In the genomic region with DNA sequence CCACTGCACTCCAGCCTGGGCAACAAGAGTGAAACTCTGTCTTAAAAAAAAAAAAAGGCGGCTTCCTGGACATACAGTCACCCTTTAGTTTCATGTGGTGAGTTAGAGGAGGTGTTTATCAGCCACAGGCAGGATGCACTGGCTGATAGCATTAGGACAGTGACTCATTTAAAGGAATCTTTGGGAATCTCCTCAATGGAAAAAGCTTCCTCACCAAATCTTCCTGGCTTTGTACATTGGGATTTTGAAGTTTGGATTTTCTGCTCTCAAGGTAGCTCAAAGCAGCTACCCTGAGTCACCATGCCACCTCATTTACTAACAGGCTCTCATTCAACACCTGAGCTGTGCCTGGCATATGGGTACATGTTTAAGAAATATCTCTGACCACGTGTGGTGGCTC, we compare ENCODE assay signal across 11 cellular contexts. TPM values are rescaled to one million over a fixed set of nuclear protein-coding genes. Genes with fewer than 3 reads are reported as not detected.
DNase-seq lines count a peak whose midpoint lies in the region; ATAC-seq and TF ChIP-seq lines count a peak whose summit lies in the region.
"Had no signal": no experiment of that assay in that cellular context is flagged by ENCODE, and none has a peak within 500 bp of the region (broad histone marks: within the 10 kb centered on the region; RNA-seq: fewer than 3 reads in every experiment).

No MANE protein-coding gene starts in this region.

- CTCF ChIA-PET in HCT116 (lab: Charles Lee), result no interaction called here

- H3K27ac Mint-ChIP-seq in nephron progenitor cell, result no peak overlapping the region

- H3K36me3 Mint-ChIP-seq in nephron progenitor cell (ENCODE audit: low read depth), result no peaks in the 10 kb centered on the region

- H3K27me3 ChIP-seq in HCT116 (ENCODE audit: insufficient read depth, low read length), result no peaks in the 10 kb centered on the region
- H3K27me3 ChIP-seq in gastrocnemius medialis, result no peaks in the 10 kb centered on the region
- H3K27me3 ChIP-seq: testis had no signal

- ATAC-seq in HCT116 (peak; percentile 68), SK-N-SH treated with all-trans-retinoic acid at 6 μM for 48 hours (peak; percentile 79), gastrocnemius medialis (no peak), HG02970 (IDR thresholded peaks at IDR 0.05; ENCODE audit: low FRiP score, unreplicated experiment) (no peak)

- H3K9ac ChIP-seq in HCT116 (ENCODE audit: low read length), result no peak overlapping the region

- H2AFZ ChIP-seq in HCT116 (ENCODE audit: low read depth, low read length, poor library complexity, severe bottlenecking), result no peak overlapping the region

- POLR2A ChIA-PET in HCT116 (lab: Charles Lee), result no interaction called here

- peaks cover 6% of the 10 kb centered on the region for H3K27me3 Mint-ChIP-seq in nephron progenitor cell (ENCODE audit: low read depth, poor library complexity)

- no peak for TF ChIP-seq CTCF in HCT116 (IDR thresholded peaks at IDR 0.05 in 2 of 3, conservative IDR thresholded peaks at IDR 0.05 in 1 of 3; ENCODE audit: borderline replicate concordance in 1 of 3, insufficient read depth in 1 of 3, low read depth in 2 of 3, low read length in 2 of 3)
- no peak for TF ChIP-seq CTCF in fibroblast of the aortic adventitia (IDR thresholded peaks at IDR 0.05; ENCODE audit: insufficient read depth, low read length)
- no peak for TF ChIP-seq CTCF in gastrocnemius medialis (IDR thresholded peaks at IDR 0.05 in 4 of 5, conservative IDR thresholded peaks at IDR 0.05 in 1 of 5)
- no peak for TF ChIP-seq CTCF in nephron progenitor cell (IDR thresholded peaks at IDR 0.05)

- H4K20me1 ChIP-seq in HCT116 (ENCODE audit: insufficient read depth), result no peaks in the 10 kb centered on the region

- no TSS peak for BruUV-seq in HCT116 (replicated peaks; lab: Mats Ljungman, UMichigan)

- RAD21 ChIA-PET in HCT116 (lab: Charles Lee; ENCODE audit: low non-redundant PET in 1 of 2, low total read pairs in 2 of 2, uncharacterized antibody in 2 of 2, unreplicated experiment in 2 of 2), result no interaction called here

- intact Hi-C loops in HCT116 (cut with micrococcal nuclease) (no loop called here), gastrocnemius medialis (cut with DNase I; ENCODE audit: low total_unique reads) (no loop called here)

- H3K4me3 Mint-ChIP-seq in nephron progenitor cell, result no peak overlapping the region

- no peaks in the 10 kb centered on the region for H3K9me3 Mint-ChIP-seq in nephron progenitor cell

- in situ Hi-C loops in gastrocnemius medialis (cut with MboI; ENCODE audit: low sequenced_read_pairs in 4 of 4), result no loop called here

- TF ChIP-seq POLR2A in HCT116 (IDR thresholded peaks at IDR 0.05; ENCODE audit: borderline replicate concordance, extremely low read depth, insufficient read depth, insufficient read length) (no peak), gastrocnemius medialis (IDR thresholded peaks at IDR 0.05) (no peak)

- TF ChIP-seq RAD21 in HCT116 (IDR thresholded peaks at IDR 0.05; ENCODE audit: low read depth), result 0 out of 2 replicates have a peak, but pooled peaks have one; percentile 2

- H3K4me2 ChIP-seq in HCT116 (ENCODE audit: low read length), result peak overlapping the region; percentile 43

- no peaks in the 10 kb centered on the region for H3K9me2 ChIP-seq in HCT116 (ENCODE audit: insufficient read depth)

- H3K27ac ChIP-seq in HCT116 (ENCODE audit: low read depth, low read length), result no peak overlapping the region
- H3K27ac ChIP-seq in gastrocnemius medialis, result peak overlapping the region in 3 of 4 donors; percentile 26 to 83 (median 82)
- H3K27ac ChIP-seq: testis had no signal

- DNase-seq in HCT116 (ENCODE audit: low read depth, low spot score) (peak; percentile 36), fibroblast of the aortic adventitia (ENCODE audit: low read depth) (peak; percentile 64), gastrocnemius medialis (no peak), nephron progenitor cell (no peak), NCI-H524 treated with DMSO at 0.1 percent for 48 hours (lab: John Stamatoyannopoulos, UW) (no peak)
- DNase-seq: aorta, H7, NCI-H187, testis had no signal

- H3K36me3 ChIP-seq in HCT116 (ENCODE audit: control insufficient read depth in 1 of 2, insufficient read depth in 2 of 2, low read length in 2 of 2) (no peaks in the 10 kb centered on the region), gastrocnemius medialis (no peaks in the 10 kb centered on the region)

- no peaks in the 10 kb centered on the region for H3K9me3 ChIP-seq in HCT116 (ENCODE audit: control insufficient read depth in 1 of 2, insufficient read depth in 1 of 2, low read depth in 1 of 2, low read length in 2 of 2)
- no peaks in the 10 kb centered on the region for H3K9me3 ChIP-seq in gastrocnemius medialis
- H3K9me3 ChIP-seq: testis had no signal

- H3K4me1 ChIP-seq in HCT116 (ENCODE audit: control insufficient read depth in 1 of 2, insufficient read depth in 2 of 2, low read length in 2 of 2) (peaks cover 0 to 15% of the 10 kb centered on the region in 2 experiments; a peak in 2 of 4 replicates), gastrocnemius medialis (peaks cover 10% of the 10 kb centered on the region in 2 donors)
- H3K4me1 ChIP-seq: testis had no signal

- H3K4me1 Mint-ChIP-seq in nephron progenitor cell, result peaks cover 13% of the 10 kb centered on the region

- H3K4me3 ChIP-seq in HCT116 (replicated peaks in 1 of 2; ENCODE audit: low read depth in 1 of 2, low read length in 2 of 2) (no peak overlapping the region), fibroblast of the aortic adventitia (ENCODE audit: low read depth, low read length) (no peak overlapping the region), gastrocnemius medialis (no peak overlapping the region)
- H3K4me3 ChIP-seq: testis had no signal

- H3K79me2 ChIP-seq in HCT116 (ENCODE audit: insufficient read depth, low read length), result no peaks in the 10 kb centered on the region

TF ChIP-seq in HCT116, 20 proteins besides CTCF, POLR2A, EP300 and RAD21:
- TF ChIP-seq JUND (IDR thresholded peaks at IDR 0.05) (peak; percentile 20; the same call in 1 of the 2 replicates), EZH2phosphoT487 (IDR thresholded peaks at IDR 0.05; ENCODE audit: borderline replicate concordance) (no peak), ELF1 (IDR thresholded peaks at IDR 0.05; ENCODE audit: borderline replicate concordance, low read depth) (no peak), TCF7L2 (IDR thresholded peaks at IDR 0.05; ENCODE audit: borderline replicate concordance, extremely low read depth, insufficient read depth, insufficient read length) (no peak), CEBPB (IDR thresholded peaks at IDR 0.05; ENCODE audit: low read depth) (no peak), EZH2 (IDR thresholded peaks at IDR 0.05) (no peak), SIN3A (IDR thresholded peaks at IDR 0.05; ENCODE audit: low read depth) (no peak), EGR1 (IDR thresholded peaks at IDR 0.05; ENCODE audit: low read depth) (no peak), FOSL1 (IDR thresholded peaks at IDR 0.05; ENCODE audit: low read depth) (peak; percentile 45; the same call in 1 of the 2 replicates), ZFX (IDR thresholded peaks at IDR 0.05) (no peak), YY1 (IDR thresholded peaks at IDR 0.05; ENCODE audit: extremely low read depth, insufficient replicate concordance, low read depth, low read length) (no peak), SP1 (IDR thresholded peaks at IDR 0.05; ENCODE audit: low read depth) (no peak), CBX3 (IDR thresholded peaks at IDR 0.05; ENCODE audit: low read depth) (no peak)
- TF ChIP-seq, protein P1, sequence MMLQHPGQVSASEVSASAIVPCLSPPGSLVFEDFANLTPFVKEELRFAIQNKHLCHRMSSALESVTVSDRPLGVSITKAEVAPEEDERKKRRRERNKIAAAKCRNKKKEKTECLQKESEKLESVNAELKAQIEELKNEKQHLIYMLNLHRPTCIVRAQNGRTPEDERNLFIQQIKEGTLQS (IDR thresholded peaks at IDR 0.05), result no peak

TF ChIP-seq in SK-N-SH treated with all-trans-retinoic acid at 6 μM for 48 hours, 23 proteins besides CTCF, POLR2A, EP300 and RAD21:
- TF ChIP-seq ZNF8 (CRISPR knock-in tag; IDR thresholded peaks at IDR 0.05), result 0 out of 2 replicates have a peak, but pooled peaks have one; percentile 31
- no peak for TF ChIP-seq CSDC2 (CRISPR knock-in tag; IDR thresholded peaks at IDR 0.05)
- TF ChIP-seq ISL1 (CRISPR knock-in tag; IDR thresholded peaks at IDR 0.05), result peak; percentile 40
- no peak for TF ChIP-seq RARB (CRISPR knock-in tag; IDR thresholded peaks at IDR 0.05)

RNA-seq across cellular contexts. Expression of gene PRPH2, which starts 20.2 kb away (rescaled TPM):
- total RNA-seq in HCT116 (2021; ENCODE audit: unreplicated experiment), result not detected
- not detected in 2 replicates for polyA plus RNA-seq in HCT116 (2012)
- total RNA-seq in fibroblast of the aortic adventitia (ENCODE audit: low replicate concordance), result 0.72 and 1.3 TPM in 2 replicates
- total RNA-seq in gastrocnemius medialis, result 1 to 10 TPM in 2 of 4 donors, under 1 TPM in 2; 0.16 to 3.8 (median 1.8) TPM

RNA-seq across cellular contexts. Expression of gene TBCC, which starts 43.7 kb away (rescaled TPM):
- 17.1 TPM for total RNA-seq in HCT116 (2021; ENCODE audit: unreplicated experiment)
- 15.7 and 17.7 TPM in 2 replicates for polyA plus RNA-seq in HCT116 (2012)
- total RNA-seq in fibroblast of the aortic adventitia (ENCODE audit: low replicate concordance), result 19.3 and 31.1 TPM in 2 replicates
- 10 to 100 TPM; 33.2 to 61.8 (median 45.1) TPM for total RNA-seq in gastrocnemius medialis

Comparison
In these comparisons a context has a peak if more than half of its experiments do, and no peak if none do; other contexts are left out.
1. ATAC-seq: peak in HCT116 (single experiment) and SK-N-SH treated with all-trans-retinoic acid at 6 μM for 48 hours (single experiment); none in gastrocnemius medialis (0 of 2) and HG02970 (single experiment).
2. DNase-seq: peak in HCT116 (single experiment) and fibroblast of the aortic adventitia (single experiment); none in gastrocnemius medialis (0 of 2), nephron progenitor cell (single experiment) and NCI-H524 treated with DMSO at 0.1 percent for 48 hours (single experiment).